ENCODE assay signal across 9 cellular contexts in genomic region chr16:79093554-79093967, GRCh38.
A peak's percentile ranks its signal among the peaks of the same experiment; 100 is the strongest.
DNase-seq lines count a peak whose midpoint lies in the region; ATAC-seq, FAIRE-seq and TF ChIP-seq lines count a peak whose summit lies in the region.
"Had no signal": no experiment of that assay in that cellular context is flagged by ENCODE, and none has a peak within 500 bp of the region (broad histone marks: within the 10 kb centered on the region; RNA-seq: fewer than 3 reads in every experiment).

No MANE protein-coding gene starts in this region.

- H3K4me3 ChIP-seq in upper lobe of right lung, result no peak overlapping the region
- H3K4me3 ChIP-seq: MG63 had no signal

- H3K27me3 ChIP-seq in upper lobe of right lung, result no peaks in the 10 kb centered on the region
- H3K27me3 ChIP-seq: MG63 had no signal

- no peak for FAIRE-seq in D721Med (lab: Jason Lieb, UNC)

- peak; percentile 53 for DNase-seq in activated naive CD4-positive, alpha-beta T cell treated with Interleukin-2 at 50 U/mL for 16 hours
- no peak for DNase-seq in activated naive CD4-positive, alpha-beta T cell treated with anti-CD3 and anti-CD28 coated beads, Interleukin-2, amount 50 U/mL, for 16 hours
- peak; percentile 57 for DNase-seq in activated CD4-positive, alpha-beta T cell treated with anti-CD3 and anti-CD28 coated beads for 48 hours
- peak; percentile 38 for DNase-seq in left cardiac atrium
- DNase-seq in upper lobe of right lung, result peak; percentile 68
- no peak for DNase-seq in D721Med (ENCODE audit: insufficient read length, low spot score)
- no peak for DNase-seq in GM10248 (ENCODE audit: extremely low spot score)
- DNase-seq: MG63 had no signal

- no peaks in the 10 kb centered on the region for H3K9me3 ChIP-seq in upper lobe of right lung
- H3K9me3 ChIP-seq: MG63 had no signal

- TF ChIP-seq CTCF in upper lobe of right lung (IDR thresholded peaks at IDR 0.05) (no peak), D721Med (IDR thresholded peaks at IDR 0.05; ENCODE audit: insufficient read depth, missing control alignments) (no peak), GM10248 (IDR thresholded peaks at IDR 0.05; ENCODE audit: control extremely low read depth, extremely low read depth, low read depth, missing control alignments) (no peak)

- no peak overlapping the region for H3K27ac ChIP-seq in upper lobe of right lung

- POLR2A ChIA-PET in GM10248 (lab: Yijun Ruan, JAX), result no interaction called here

- CTCF ChIA-PET in GM10248 (lab: Yijun Ruan, JAX), result no interaction called here

- peak; percentile 61 to 78 for ATAC-seq in left cardiac atrium
- ATAC-seq in upper lobe of right lung, result peak; percentile 92
- ATAC-seq in GM19324 (IDR thresholded peaks at IDR 0.05; ENCODE audit: low FRiP score, unreplicated experiment), result no peak

- H3K36me3 ChIP-seq in upper lobe of right lung, result no peaks in the 10 kb centered on the region
- H3K36me3 ChIP-seq: MG63 had no signal

- H3K4me1 ChIP-seq in upper lobe of right lung, result peaks cover 7% of the 10 kb centered on the region

- intact Hi-C loops in left cardiac atrium (cut with DNase I), result no loop called here
- intact Hi-C loops in upper lobe of right lung (cut with DNase I), result no loop called here

Comparison
In these comparisons a context has a peak if more than half of its experiments do, and no peak if none do; other contexts are left out.
1. DNase-seq: peak in activated naive CD4-positive, alpha-beta T cell treated with Interleukin-2 at 50 U/mL for 16 hours (single experiment), activated CD4-positive, alpha-beta T cell treated with anti-CD3 and anti-CD28 coated beads for 48 hours (single experiment), left cardiac atrium (single experiment) and upper lobe of right lung (single experiment); none in activated naive CD4-positive, alpha-beta T cell treated with anti-CD3 and anti-CD28 coated beads, Interleukin-2, amount 50 U/mL, for 16 hours (single experiment), D721Med (single experiment) and GM10248 (single experiment).